Comparison of ENCODE assay signal across 19 cellular contexts in genomic region chr4:74426101-74426500, GRCh38. TPM values are rescaled to one million over a fixed set of nuclear protein-coding genes. Genes with fewer than 3 reads are reported as not detected.
A peak's percentile ranks its signal among the peaks of the same experiment; 100 is the strongest.
DNase-seq lines count a peak whose midpoint lies in the region; ATAC-seq and TF ChIP-seq lines count a peak whose summit lies in the region.
"Had no signal": no experiment of that assay in that cellular context is flagged by ENCODE, and none has a peak within 500 bp of the region (broad histone marks: within the 10 kb centered on the region; RNA-seq: fewer than 3 reads in every experiment).

No MANE protein-coding gene starts in this region.

- WGBS in smooth muscle cell (ENCODE audit: low lambda C conversion rate): 45% methylated on average over 1 of the region's 1 CpG

- H4K20me1 ChIP-seq in fibroblast of lung (ENCODE audit: control insufficient read depth, extremely low read depth, insufficient read depth, low read length): no peaks in the 10 kb centered on the region
- H4K20me1 ChIP-seq in smooth muscle cell (ENCODE audit: low read depth): no peaks in the 10 kb centered on the region

- H3K27me3 Mint-ChIP-seq in activated CD8-positive, alpha-beta T cell treated with anti-CD3 and anti-CD28 coated beads for 36 hours: peaks cover 1% of the 10 kb centered on the region
- H3K27me3 Mint-ChIP-seq in activated CD8-positive, alpha-beta T cell treated with anti-CD3 and anti-CD28 coated beads, Interleukin-2, amount 10 ng/mL, durations not matched to agents 7 days and 5 days (ENCODE audit: low read depth): peaks cover 7% of the 10 kb centered on the region

- TF ChIP-seq CTCF in activated CD8-positive, alpha-beta T cell treated with anti-CD3 and anti-CD28 coated beads for 36 hours (IDR thresholded peaks at IDR 0.05): no peak
- TF ChIP-seq CTCF in RWPE2 (IDR thresholded peaks at IDR 0.05; ENCODE audit: poor library complexity, severe bottlenecking) (no peak), fibroblast of lung (conservative IDR thresholded peaks at IDR 0.05 in 1 of 2, IDR thresholded peaks at IDR 0.05 in 1 of 2; ENCODE audit: low read depth in 1 of 2, low read length in 2 of 2) (no peak), smooth muscle cell (IDR thresholded peaks at IDR 0.05; ENCODE audit: borderline replicate concordance, insufficient read depth, poor library complexity, severe bottlenecking) (no peak)

- H3K9me3 Mint-ChIP-seq in activated CD8-positive, alpha-beta T cell treated with anti-CD3 and anti-CD28 coated beads for 36 hours: no peaks in the 10 kb centered on the region
- no peaks in the 10 kb centered on the region for H3K9me3 Mint-ChIP-seq in activated CD8-positive, alpha-beta T cell treated with anti-CD3 and anti-CD28 coated beads, Interleukin-2, amount 10 ng/mL, durations not matched to agents 7 days and 5 days (ENCODE audit: insufficient read depth)
- H3K9me3 Mint-ChIP-seq: neural progenitor cell; stimulated activated memory B cell treated with anti-CD40 and anti-IgM and Interleukin-4, amounts not matched to agents 10 μg/mL and 1 μg/mL and 100 μg/mL, for 72 hours had no signal

- ATAC-seq in activated CD8-positive, alpha-beta T cell treated with anti-CD3 and anti-CD28 coated beads for 36 hours: peak; percentile 78
- no peak for ATAC-seq in activated CD8-positive, alpha-beta T cell treated with anti-CD3 and anti-CD28 coated beads, Interleukin-2, amount 10 ng/mL, durations not matched to agents 7 days and 5 days
- ATAC-seq in RWPE2 (ENCODE audit: low read depth) (peak; percentile 25; the same call in 1 of the 3 replicates), HG03442 (IDR thresholded peaks at IDR 0.05; ENCODE audit: unreplicated experiment) (no peak)
- ATAC-seq: stimulated activated memory B cell treated with anti-CD40 and anti-IgM and Interleukin-4, amounts not matched to agents 10 μg/mL and 1 μg/mL and 100 μg/mL, for 72 hours had no signal

- H3K9me3 ChIP-seq in RWPE2 (ENCODE audit: severe bottlenecking): no peaks in the 10 kb centered on the region
- H3K9me3 ChIP-seq in fibroblast of lung (ENCODE audit: control insufficient read depth, insufficient read depth, low read depth, low read length): no peaks in the 10 kb centered on the region
- no peaks in the 10 kb centered on the region for H3K9me3 ChIP-seq in smooth muscle cell (replicated peaks; ENCODE audit: low read depth)
- H3K9me3 ChIP-seq: right atrium auricular region had no signal

- no peak overlapping the region for H3K4me3 Mint-ChIP-seq in activated CD8-positive, alpha-beta T cell treated with anti-CD3 and anti-CD28 coated beads for 36 hours
- no peak overlapping the region for H3K4me3 Mint-ChIP-seq in activated CD8-positive, alpha-beta T cell treated with anti-CD3 and anti-CD28 coated beads, Interleukin-2, amount 10 ng/mL, durations not matched to agents 7 days and 5 days
- H3K4me3 Mint-ChIP-seq: neural progenitor cell; stimulated activated memory B cell treated with anti-CD40 and anti-IgM and Interleukin-4, amounts not matched to agents 10 μg/mL and 1 μg/mL and 100 μg/mL, for 72 hours had no signal

- H3K36me3 ChIP-seq in RWPE2 (ENCODE audit: low read depth) (no peaks in the 10 kb centered on the region), fibroblast of lung (ENCODE audit: control insufficient read depth, insufficient read depth, low read length) (no peaks in the 10 kb centered on the region), smooth muscle cell (ENCODE audit: low read depth) (no peaks in the 10 kb centered on the region)
- H3K36me3 ChIP-seq: neural progenitor cell, right atrium auricular region had no signal

- H3K4me1 ChIP-seq in RWPE2 (ENCODE audit: insufficient read depth, poor library complexity, severe bottlenecking) (peaks cover 61% of the 10 kb centered on the region), fibroblast of lung (ENCODE audit: control insufficient read depth, extremely low read depth, insufficient read depth, low read length) (no peaks in the 10 kb centered on the region), smooth muscle cell (ENCODE audit: low read depth) (no peaks in the 10 kb centered on the region)
- H3K4me1 ChIP-seq: neural progenitor cell had no signal

- no peak overlapping the region for H3K4me3 ChIP-seq in RWPE2 (ENCODE audit: severe bottlenecking)
- no peak overlapping the region for H3K4me3 ChIP-seq in fibroblast of lung (replicated peaks in 1 of 4; ENCODE audit: control extremely low read depth in 1 of 4, insufficient read depth in 1 of 4, low read depth in 3 of 4, low read length in 4 of 4)
- H3K4me3 ChIP-seq in smooth muscle cell: no peak overlapping the region
- H3K4me3 ChIP-seq: lung, neural progenitor cell, PC-9, right atrium auricular region had no signal

- POLR2A ChIA-PET in activated CD8-positive, alpha-beta T cell treated with anti-CD3 and anti-CD28 coated beads for 36 hours (lab: Charles Lee): interaction anchor here (0.7 kb wide), 1 partner anchor 18 kb away, joined by 3 read pairs; no protein-coding TSS in a partner anchor
- POLR2A ChIA-PET in activated CD8-positive, alpha-beta T cell treated with anti-CD3 and anti-CD28 coated beads, Interleukin-2, amount 10 ng/mL, durations not matched to agents 7 days and 5 days (lab: Charles Lee): no interaction called here

- CTCF ChIA-PET in activated CD8-positive, alpha-beta T cell treated with anti-CD3 and anti-CD28 coated beads for 36 hours (lab: Charles Lee): interaction anchor here (1.1 to 1.4 kb wide), 2 partner anchors 26 to 105 kb away, joined by 3 to 4 read pairs; no protein-coding TSS in a partner anchor
- CTCF ChIA-PET in activated CD8-positive, alpha-beta T cell treated with anti-CD3 and anti-CD28 coated beads, Interleukin-2, amount 10 ng/mL, durations not matched to agents 7 days and 5 days (lab: Charles Lee): interaction anchor here (1.0 to 1.5 kb wide), 2 partner anchors 16 to 106 kb away, joined by 4 to 5 read pairs; no protein-coding TSS in a partner anchor

- H3K36me3 Mint-ChIP-seq in activated CD8-positive, alpha-beta T cell treated with anti-CD3 and anti-CD28 coated beads for 36 hours (ENCODE audit: low read depth): no peaks in the 10 kb centered on the region
- H3K36me3 Mint-ChIP-seq in activated CD8-positive, alpha-beta T cell treated with anti-CD3 and anti-CD28 coated beads, Interleukin-2, amount 10 ng/mL, durations not matched to agents 7 days and 5 days (ENCODE audit: low read depth): no peaks in the 10 kb centered on the region
- H3K36me3 Mint-ChIP-seq: neural progenitor cell; stimulated activated memory B cell treated with anti-CD40 and anti-IgM and Interleukin-4, amounts not matched to agents 10 μg/mL and 1 μg/mL and 100 μg/mL, for 72 hours had no signal

- intact Hi-C loops in activated CD8-positive, alpha-beta T cell treated with anti-CD3 and anti-CD28 coated beads for 36 hours (cut with micrococcal nuclease): no loop called here

- H3K27ac ChIP-seq in RWPE2 (ENCODE audit: poor library complexity, severe bottlenecking) (peak overlapping the region; percentile 98), fibroblast of lung (ENCODE audit: insufficient read depth, low read length) (no peak overlapping the region), smooth muscle cell (ENCODE audit: low read depth) (peak overlapping the region; percentile 62)
- H3K27ac ChIP-seq: neural progenitor cell, PC-9, right atrium auricular region had no signal

- H3K27me3 ChIP-seq in RWPE2 (ENCODE audit: insufficient read depth, poor library complexity, severe bottlenecking) (no peaks in the 10 kb centered on the region), fibroblast of lung (ENCODE audit: control insufficient read depth, insufficient read depth, low read length) (no peaks in the 10 kb centered on the region), smooth muscle cell (ENCODE audit: low read depth) (no peaks in the 10 kb centered on the region)
- H3K27me3 ChIP-seq: neural progenitor cell, right atrium auricular region had no signal

- DNase-seq in activated CD8-positive, alpha-beta T cell treated with anti-CD3 and anti-CD28 coated beads for 36 hours: no peak
- DNase-seq in activated CD8-positive, alpha-beta T cell treated with anti-CD3 and anti-CD28 coated beads, Interleukin-2, amount 10 ng/mL, durations not matched to agents 7 days and 5 days: no peak
- DNase-seq in RWPE2 (ENCODE audit: low spot score) (no peak), fibroblast of lung (ENCODE audit: low read depth in 2 of 2) (peak; percentile 36 to 76), smooth muscle cell (lab: John Stamatoyannopoulos, UW; ENCODE audit: unreplicated experiment) (no peak), HT-29 (ENCODE audit: low spot score) (no peak)
- DNase-seq in stimulated activated CD4-positive, alpha-beta T cell treated with anti-CD3 and anti-CD28 coated beads, Interleukin-4, amount 100 ng/mL, for 24 hours: no peak
- DNase-seq: cortex of kidney, Kasumi-1, NCI-H1930, NCI-H526 treated with DMSO at 0.1 percent for 48 hours, PC-9 had no signal

- H3K9ac ChIP-seq in fibroblast of lung (ENCODE audit: insufficient read depth, low read length): no peak overlapping the region
- no peak overlapping the region for H3K9ac ChIP-seq in smooth muscle cell (ENCODE audit: low read depth)
- H3K9ac ChIP-seq: neural progenitor cell had no signal

- H3K79me2 ChIP-seq in fibroblast of lung (ENCODE audit: control insufficient read depth, insufficient read depth, low read length): no peaks in the 10 kb centered on the region
- H3K79me2 ChIP-seq in smooth muscle cell (ENCODE audit: low read depth): no peaks in the 10 kb centered on the region

- H3K4me1 Mint-ChIP-seq in activated CD8-positive, alpha-beta T cell treated with anti-CD3 and anti-CD28 coated beads for 36 hours (ENCODE audit: low read depth): no peaks in the 10 kb centered on the region
- no peaks in the 10 kb centered on the region for H3K4me1 Mint-ChIP-seq in activated CD8-positive, alpha-beta T cell treated with anti-CD3 and anti-CD28 coated beads, Interleukin-2, amount 10 ng/mL, durations not matched to agents 7 days and 5 days (ENCODE audit: low read depth)
- H3K4me1 Mint-ChIP-seq: neural progenitor cell; stimulated activated memory B cell treated with anti-CD40 and anti-IgM and Interleukin-4, amounts not matched to agents 10 μg/mL and 1 μg/mL and 100 μg/mL, for 72 hours had no signal

- no peaks in the 10 kb centered on the region for H3F3A ChIP-seq in smooth muscle cell (ENCODE audit: low read depth)

- no peak overlapping the region for H2AFZ ChIP-seq in fibroblast of lung (ENCODE audit: low read length)
- H2AFZ ChIP-seq in smooth muscle cell (ENCODE audit: low read depth): no peak overlapping the region
- H2AFZ ChIP-seq: neural progenitor cell, PC-9 had no signal

- H3K4me2 ChIP-seq in fibroblast of lung (ENCODE audit: extremely low read depth, insufficient read depth, low read length): no peak overlapping the region
- H3K4me2 ChIP-seq in smooth muscle cell: no peak overlapping the region
- H3K4me2 ChIP-seq: neural progenitor cell, PC-9 had no signal

- no peak overlapping the region for H3K27ac Mint-ChIP-seq in activated CD8-positive, alpha-beta T cell treated with anti-CD3 and anti-CD28 coated beads for 36 hours
- H3K27ac Mint-ChIP-seq in activated CD8-positive, alpha-beta T cell treated with anti-CD3 and anti-CD28 coated beads, Interleukin-2, amount 10 ng/mL, durations not matched to agents 7 days and 5 days: no peak overlapping the region
- H3K27ac Mint-ChIP-seq: neural progenitor cell; stimulated activated memory B cell treated with anti-CD40 and anti-IgM and Interleukin-4, amounts not matched to agents 10 μg/mL and 1 μg/mL and 100 μg/mL, for 72 hours had no signal

RNA-seq across cellular contexts. Expression of gene AREG, which starts 18.8 kb away (rescaled TPM):
- total RNA-seq in activated CD8-positive, alpha-beta T cell treated with anti-CD3 and anti-CD28 coated beads for 36 hours: under 1 TPM; 0.67 to 0.99 TPM
- total RNA-seq in activated CD8-positive, alpha-beta T cell treated with anti-CD3 and anti-CD28 coated beads, Interleukin-2, amount 10 ng/mL, durations not matched to agents 7 days and 5 days: not detected
- total RNA-seq in fibroblast of lung (1.5 and 2.0 TPM in 2 replicates), smooth muscle cell (58.6 and 123 TPM in 2 replicates)
- polyA plus RNA-seq in fibroblast of lung (0.50 and 3.9 TPM in 2 replicates), smooth muscle cell (83.5 and 86.9 TPM in 2 replicates)
- polyA plus RNA-seq in fibroblast of lung (2012): 0.28 and 3.5 TPM in 2 replicates
- 0.37 TPM in 1 of 2 replicates, not detected in the other for polyA minus RNA-seq in fibroblast of lung (ENCODE audit: low replicate concordance)
- total RNA-seq in HT-29 (2014; rRNA removed; shearing (Covaris generic)): 156 and 173 TPM in 2 replicates
- total RNA-seq: G401, H1 had no signal
- polyA plus RNA-seq: H1 had no signal

Comparison
In these comparisons a context has a peak if more than half of its experiments do, and no peak if none do; other contexts are left out.
1. ATAC-seq: peak in activated CD8-positive, alpha-beta T cell treated with anti-CD3 and anti-CD28 coated beads for 36 hours (single experiment) and RWPE2 (single experiment); none in activated CD8-positive, alpha-beta T cell treated with anti-CD3 and anti-CD28 coated beads, Interleukin-2, amount 10 ng/mL, durations not matched to agents 7 days and 5 days (single experiment) and HG03442 (single experiment).
2. DNase-seq: peak in fibroblast of lung (2 of 2); none in activated CD8-positive, alpha-beta T cell treated with anti-CD3 and anti-CD28 coated beads for 36 hours (single experiment), activated CD8-positive, alpha-beta T cell treated with anti-CD3 and anti-CD28 coated beads, Interleukin-2, amount 10 ng/mL, durations not matched to agents 7 days and 5 days (single experiment), RWPE2 (single experiment), smooth muscle cell (single experiment), stimulated activated CD4-positive, alpha-beta T cell treated with anti-CD3 and anti-CD28 coated beads, Interleukin-4, amount 100 ng/mL, for 24 hours (single experiment) and HT-29 (single experiment).
3. RNA of gene AREG, which starts 18.8 kb away (total RNA-seq): 156 to 173 TPM in HT-29 and 58.6 to 123 TPM in smooth muscle cell; 1.5 to 2.0 TPM in fibroblast of lung, 0.67 to 0.99 TPM in activated CD8-positive, alpha-beta T cell treated with anti-CD3 and anti-CD28 coated beads for 36 hours and not detected in activated CD8-positive, alpha-beta T cell treated with anti-CD3 and anti-CD28 coated beads, Interleukin-2, amount 10 ng/mL, durations not matched to agents 7 days and 5 days; every median in the first group is over 10 times any median in the second.